In genomic region chr5:159294921-159295320, GRCh38 we compare ENCODE assay signal across 10 cellular contexts. TPM values are rescaled to one million over a fixed set of nuclear protein-coding genes. Genes with fewer than 3 reads are reported as not detected.
"Had no signal": no experiment of that assay in that cellular context is flagged by ENCODE, and none has a peak within 500 bp of the region (broad histone marks: within the 10 kb centered on the region; RNA-seq: fewer than 3 reads in every experiment).

No MANE protein-coding gene starts in this region.

- H3K4me1 ChIP-seq: HAP-1 had no signal

- ATAC-seq: GM23338, HCT116 had no signal

- H3K36me3 ChIP-seq: HAP-1 had no signal

- H3K4me3 ChIP-seq: GM23338, HAP-1 had no signal

- H2AFZ ChIP-seq: GM23338 had no signal

- H3K4me2 ChIP-seq: GM23338 had no signal

- DNase-seq: H7, HFFc6, KG1 had no signal

- H3K27ac ChIP-seq: HL-60 had no signal

RNA-seq across cellular contexts. Expression of gene IL12B, which starts 35.4 kb away (rescaled TPM):
- total RNA-seq: GM23338, H4, H7, HFFc6, HT1080 had no signal
- polyA plus RNA-seq: GM23338, IgD-negative memory B cell had no signal
